In genomic region chr12:64658892-64659481, GRCh38 we compare ENCODE assay signal across 14 cellular contexts. TPM values are rescaled to one million over a fixed set of nuclear protein-coding genes. Genes with fewer than 3 reads are reported as not detected.
A peak's percentile ranks its signal among the peaks of the same experiment; 100 is the strongest.
DNase-seq lines count a peak whose midpoint lies in the region; ATAC-seq and TF ChIP-seq lines count a peak whose summit lies in the region.
"Had no signal": no experiment of that assay in that cellular context is flagged by ENCODE, and none has a peak within 500 bp of the region (broad histone marks: within the 10 kb centered on the region; RNA-seq: fewer than 3 reads in every experiment).

No MANE protein-coding gene starts in this region.

- H3K27me3 Mint-ChIP-seq in T-helper 1 cell treated with Interleukin-12 subunit alpha and Interleukin-12 subunit beta and Interleukin-4 antibody, amounts not matched to agents 30 μg/mL and 1 μg/mL, for 36 hours (ENCODE audit: low read depth) = no peaks in the 10 kb centered on the region
- H3K27me3 Mint-ChIP-seq in activated CD4-positive, alpha-beta memory T cell treated with anti-CD3 and anti-CD28 coated beads, Interleukin-2, amount 10 ng/mL, durations not matched to agents 7 days and 5 days = no peaks in the 10 kb centered on the region

- H3K36me3 ChIP-seq in heart left ventricle = no peaks in the 10 kb centered on the region
- H3K36me3 ChIP-seq: brain microvascular endothelial cell had no signal

- peaks cover 4% of the 10 kb centered on the region for H3K9me3 Mint-ChIP-seq in T-helper 1 cell treated with Interleukin-12 subunit alpha and Interleukin-12 subunit beta and Interleukin-4 antibody, amounts not matched to agents 30 μg/mL and 1 μg/mL, for 36 hours
- H3K9me3 Mint-ChIP-seq in activated CD4-positive, alpha-beta memory T cell treated with anti-CD3 and anti-CD28 coated beads, Interleukin-2, amount 10 ng/mL, durations not matched to agents 7 days and 5 days = no peaks in the 10 kb centered on the region
- H3K9me3 Mint-ChIP-seq in stimulated activated effector memory CD8-positive, alpha-beta T cell treated with anti-CD3 and anti-CD28 coated beads, Interleukin-12 subunit alpha, Interleukin-12 subunit beta, amount 100 ng/mL, for 72 hours = no peaks in the 10 kb centered on the region
- H3K9me3 Mint-ChIP-seq: nephron progenitor cell had no signal

- no peaks in the 10 kb centered on the region for H3K9me3 ChIP-seq in heart left ventricle

- ATAC-seq in heart left ventricle (peak in 3 of 4 donors; percentile 18 to 58 (median 22)), HG03432 (IDR thresholded peaks at IDR 0.05; ENCODE audit: unreplicated experiment) (no peak)
- ATAC-seq in stimulated activated effector memory CD8-positive, alpha-beta T cell treated with anti-CD3 and anti-CD28 coated beads, Interleukin-12 subunit alpha, Interleukin-12 subunit beta, amount 100 ng/mL, for 72 hours = no peak

- intact Hi-C loops in heart left ventricle (cut with DNase I) = loop anchor here in 1 of 10 donors (5.0 kb wide), 1 partner anchor 37 kb away; no protein-coding TSS in a partner anchor

- peaks cover 0 to 74% (median 22%) of the 10 kb centered on the region in 12 donors for H3K4me1 ChIP-seq in heart left ventricle

- peak overlapping the region in 11 of 12 donors; percentile 35 to 75 (median 44) for H3K27ac ChIP-seq in heart left ventricle
- H3K27ac ChIP-seq: 22Rv1, brain microvascular endothelial cell had no signal

- H3K36me3 Mint-ChIP-seq in T-helper 1 cell treated with Interleukin-12 subunit alpha and Interleukin-12 subunit beta and Interleukin-4 antibody, amounts not matched to agents 30 μg/mL and 1 μg/mL, for 36 hours (ENCODE audit: low read depth) = peaks cover 29% of the 10 kb centered on the region
- peaks cover 39% of the 10 kb centered on the region for H3K36me3 Mint-ChIP-seq in activated CD4-positive, alpha-beta memory T cell treated with anti-CD3 and anti-CD28 coated beads, Interleukin-2, amount 10 ng/mL, durations not matched to agents 7 days and 5 days (ENCODE audit: low read depth)
- H3K36me3 Mint-ChIP-seq in stimulated activated effector memory CD8-positive, alpha-beta T cell treated with anti-CD3 and anti-CD28 coated beads, Interleukin-12 subunit alpha, Interleukin-12 subunit beta, amount 100 ng/mL, for 72 hours = peaks cover 10% of the 10 kb centered on the region

- TF ChIP-seq CTCF in heart left ventricle (IDR thresholded peaks at IDR 0.05) = no peak

- DNase-seq in T-helper 1 cell (no peak), heart left ventricle (no peak), NCI-H82 (lab: John Stamatoyannopoulos, UW) (no peak), NOMO-1 treated with dmso at 0.1 percent for 144 hours (lab: John Stamatoyannopoulos, UW; ENCODE audit: unreplicated experiment) (no peak)
- no peak for DNase-seq in activated CD4-positive, alpha-beta memory T cell treated with anti-CD3 and anti-CD28 coated beads, Interleukin-2, amount 10 ng/mL, durations not matched to agents 7 days and 5 days
- no peak for DNase-seq in stimulated activated effector memory CD8-positive, alpha-beta T cell treated with anti-CD3 and anti-CD28 coated beads, Interleukin-12 subunit alpha, Interleukin-12 subunit beta, amount 100 ng/mL, for 72 hours (ENCODE audit: low spot score in 2 of 2)
- DNase-seq: activated T-cell treated with anti-CD3 and anti-CD28 coated beads for 4 hours, brain microvascular endothelial cell, kidney glomerular epithelial cell, NCI-H524, nephron progenitor cell had no signal

- no peak overlapping the region for H3K4me3 ChIP-seq in heart left ventricle

- no peak overlapping the region for H3K4me3 Mint-ChIP-seq in T-helper 1 cell treated with Interleukin-12 subunit alpha and Interleukin-12 subunit beta and Interleukin-4 antibody, amounts not matched to agents 30 μg/mL and 1 μg/mL, for 36 hours
- no peak overlapping the region for H3K4me3 Mint-ChIP-seq in activated CD4-positive, alpha-beta memory T cell treated with anti-CD3 and anti-CD28 coated beads, Interleukin-2, amount 10 ng/mL, durations not matched to agents 7 days and 5 days
- no peak overlapping the region for H3K4me3 Mint-ChIP-seq in stimulated activated effector memory CD8-positive, alpha-beta T cell treated with anti-CD3 and anti-CD28 coated beads, Interleukin-12 subunit alpha, Interleukin-12 subunit beta, amount 100 ng/mL, for 72 hours
- H3K4me3 Mint-ChIP-seq: nephron progenitor cell had no signal

- no peaks in the 10 kb centered on the region for H3K27me3 ChIP-seq in heart left ventricle
- H3K27me3 ChIP-seq: brain microvascular endothelial cell had no signal

- CTCF ChIA-PET in activated CD4-positive, alpha-beta memory T cell treated with anti-CD3 and anti-CD28 coated beads, Interleukin-2, amount 10 ng/mL, durations not matched to agents 7 days and 5 days (lab: Charles Lee) = no interaction called here

- TF ChIP-seq POLR2A in heart left ventricle (IDR thresholded peaks at IDR 0.05) = no peak

- peak overlapping the region; percentile 14 for H3K27ac Mint-ChIP-seq in T-helper 1 cell treated with Interleukin-12 subunit alpha and Interleukin-12 subunit beta and Interleukin-4 antibody, amounts not matched to agents 30 μg/mL and 1 μg/mL, for 36 hours
- H3K27ac Mint-ChIP-seq in activated CD4-positive, alpha-beta memory T cell treated with anti-CD3 and anti-CD28 coated beads, Interleukin-2, amount 10 ng/mL, durations not matched to agents 7 days and 5 days = peak overlapping the region; percentile 66
- H3K27ac Mint-ChIP-seq in stimulated activated effector memory CD8-positive, alpha-beta T cell treated with anti-CD3 and anti-CD28 coated beads, Interleukin-12 subunit alpha, Interleukin-12 subunit beta, amount 100 ng/mL, for 72 hours = peak overlapping the region; percentile 92

- 27 to 44% (median 29%) methylated on average over 3 of the region's 3 CpGs for WGBS in heart left ventricle, 4 donors

- POLR2A ChIA-PET in activated CD4-positive, alpha-beta memory T cell treated with anti-CD3 and anti-CD28 coated beads, Interleukin-2, amount 10 ng/mL, durations not matched to agents 7 days and 5 days (lab: Charles Lee) = interaction anchor here (1.3 to 1.8 kb wide), 2 partner anchors 11 to 48 kb away, joined by 3 to 8 read pairs; partner anchors contain the start of gene RASSF3

- peaks cover 51% of the 10 kb centered on the region for H3K4me1 Mint-ChIP-seq in T-helper 1 cell treated with Interleukin-12 subunit alpha and Interleukin-12 subunit beta and Interleukin-4 antibody, amounts not matched to agents 30 μg/mL and 1 μg/mL, for 36 hours (ENCODE audit: low read depth)
- peaks cover 67% of the 10 kb centered on the region for H3K4me1 Mint-ChIP-seq in activated CD4-positive, alpha-beta memory T cell treated with anti-CD3 and anti-CD28 coated beads, Interleukin-2, amount 10 ng/mL, durations not matched to agents 7 days and 5 days
- H3K4me1 Mint-ChIP-seq in stimulated activated effector memory CD8-positive, alpha-beta T cell treated with anti-CD3 and anti-CD28 coated beads, Interleukin-12 subunit alpha, Interleukin-12 subunit beta, amount 100 ng/mL, for 72 hours = peaks cover 68% of the 10 kb centered on the region

RNA-seq across cellular contexts. Expression of gene RASSF3, which starts 48.7 kb away (rescaled TPM):
- 10 to 100 TPM; 81.3 to 83.7 TPM for total RNA-seq in activated CD4-positive, alpha-beta memory T cell treated with anti-CD3 and anti-CD28 coated beads, Interleukin-2, amount 10 ng/mL, durations not matched to agents 7 days and 5 days
- total RNA-seq in heart left ventricle = 100 to 1,000 TPM in 4 of 9 donors, 10 to 100 TPM in 5; 59.7 to 116 (median 93.4) TPM
- 10 to 100 TPM; 32.8 to 55.4 TPM for polyA plus RNA-seq in heart left ventricle

Comparison
In these comparisons a context has a peak if more than half of its experiments do, and no peak if none do; other contexts are left out.
1. H3K27ac Mint-ChIP-seq: peak in every context shown above with its lines; median percentile 92 in stimulated activated effector memory CD8-positive, alpha-beta T cell treated with anti-CD3 and anti-CD28 coated beads, Interleukin-12 subunit alpha, Interleukin-12 subunit beta, amount 100 ng/mL, for 72 hours; 66 in activated CD4-positive, alpha-beta memory T cell treated with anti-CD3 and anti-CD28 coated beads, Interleukin-2, amount 10 ng/mL, durations not matched to agents 7 days and 5 days; 14 in T-helper 1 cell treated with Interleukin-12 subunit alpha and Interleukin-12 subunit beta and Interleukin-4 antibody, amounts not matched to agents 30 μg/mL and 1 μg/mL, for 36 hours.
2. ATAC-seq: peak in heart left ventricle (3 of 4); none in stimulated activated effector memory CD8-positive, alpha-beta T cell treated with anti-CD3 and anti-CD28 coated beads, Interleukin-12 subunit alpha, Interleukin-12 subunit beta, amount 100 ng/mL, for 72 hours (single experiment) and HG03432 (single experiment).